4 cellular contexts compared by ENCODE assay signal in the genomic region with DNA sequence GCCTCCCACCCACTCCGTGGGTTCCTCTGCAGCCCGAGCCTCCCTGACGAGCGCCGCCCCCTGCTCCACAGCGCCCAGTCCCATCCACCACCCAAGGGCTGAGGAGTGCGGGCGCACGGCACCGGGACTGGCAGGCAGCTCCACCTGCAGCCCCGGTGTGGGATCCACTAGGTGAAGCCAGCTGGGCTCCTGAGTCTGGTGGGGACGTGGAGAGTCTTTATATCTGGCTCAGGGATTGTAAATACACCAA.
DNase-seq lines count a peak whose midpoint lies in the region; ATAC-seq and TF ChIP-seq lines count a peak whose summit lies in the region.
"Not testable (repeated sequence)": the region's sequence is repeated elsewhere in the genome, so short reads cannot be mapped to it uniquely, and the experiment has no call there.

No MANE protein-coding gene starts in this region.

- DNase-seq in Calu3 (peak; percentile 56), Right ventricle myocardium inferior (ENCODE audit: missing footprints) (peak; percentile 16)
- DNase-seq in caudate nucleus (lab: John Stamatoyannopoulos, UW), result not testable (repeated sequence)

- CTCF ChIA-PET in Calu3 (lab: Charles Lee), result interaction anchor here (1.1 to 1.2 kb wide), 2 partner anchors 9 to 12 kb away, joined by 4 read pairs; no protein-coding TSS in a partner anchor

- TF ChIP-seq CTCF in Calu3 (IDR thresholded peaks at IDR 0.05; ENCODE audit: unreplicated experiment), result not testable (repeated sequence)

- intact Hi-C loops in Calu3 (cut with micrococcal nuclease; ENCODE audit: unreplicated experiment), result loop anchor here (2.0 to 5.0 kb wide), 3 partner anchors 64 to 382 kb away; no protein-coding TSS in a partner anchor
- intact Hi-C loops in Right ventricle myocardium inferior (cut with DNase I), result not testable (repeated sequence)

- peak overlapping the region; percentile 99 for H3K27ac Mint-ChIP-seq in Calu3 (ENCODE audit: unreplicated experiment)

- not testable (repeated sequence) for H3K9me3 Mint-ChIP-seq in Calu3 (ENCODE audit: low read depth, unreplicated experiment)

- not testable (repeated sequence) for H3K27me3 Mint-ChIP-seq in Calu3 (ENCODE audit: unreplicated experiment)

- H3K27me3 ChIP-seq in layer of hippocampus (ENCODE audit: control insufficient read depth, insufficient read depth, low read length), result not testable (repeated sequence)

- not testable (repeated sequence) for ATAC-seq in Right ventricle myocardium inferior

- H3K4me3 Mint-ChIP-seq in Calu3 (ENCODE audit: low read depth, unreplicated experiment), result peak overlapping the region; percentile 83

- H3K36me3 Mint-ChIP-seq in Calu3 (ENCODE audit: insufficient read depth, unreplicated experiment), result peaks cover 16% of the 10 kb centered on the region

- peak overlapping the region; percentile 82 for H3K27ac ChIP-seq in caudate nucleus (ENCODE audit: low read depth, low read length)
- peak overlapping the region; percentile 84 for H3K27ac ChIP-seq in layer of hippocampus (ENCODE audit: low read depth, low read length)

- not testable (repeated sequence) for BruUV-seq in Calu3 (replicated peaks; lab: Mats Ljungman, UMichigan)

- peaks cover 27% of the 10 kb centered on the region for H3K4me1 Mint-ChIP-seq in Calu3 (ENCODE audit: low read depth, unreplicated experiment)
